21 cellular contexts compared by ENCODE assay signal in genomic region chr4:151912626-151913025, GRCh38.
"Had no signal": no experiment of that assay in that cellular context is flagged by ENCODE, and none has a peak within 500 bp of the region (broad histone marks: within the 10 kb centered on the region; RNA-seq: fewer than 3 reads in every experiment).

No MANE protein-coding gene starts in this region.

- H3K4me1 Mint-ChIP-seq: activated B cell treated with CpG ODN at 0.5 μM for 24 hours; stimulated activated effector memory CD8-positive, alpha-beta T cell treated with anti-CD3 and anti-CD28 coated beads, Interleukin-12 subunit alpha, Interleukin-12 subunit beta, amount 100 ng/mL, for 72 hours had no signal

- H3K27me3 Mint-ChIP-seq: activated B cell treated with CpG ODN at 0.5 μM for 24 hours; activated CD8-positive, alpha-beta T cell treated with anti-CD3 and anti-CD28 coated beads for 36 hours; activated naive CD8-positive, alpha-beta T cell treated with anti-CD3 and anti-CD28 coated beads, Interleukin-2, amount 50 U/mL, for 24 hours had no signal

- H3K27ac Mint-ChIP-seq: activated B cell treated with CpG ODN at 0.5 μM for 24 hours; activated CD8-positive, alpha-beta T cell treated with anti-CD3 and anti-CD28 coated beads for 36 hours; activated naive CD4-positive, alpha-beta T cell treated with anti-CD3 and anti-CD28 coated beads for 36 hours; activated naive CD8-positive, alpha-beta T cell treated with anti-CD3 and anti-CD28 coated beads, Interleukin-2, amount 50 U/mL, for 24 hours; activated T-helper 2 cell treated with anti-CD3 and anti-CD28 coated beads, Interferon-gamma antibody, Interleukin-2, Interleukin-4, amounts not matched to agents 10 μg/mL and 5 μg/mL and 100 μg/mL, durations not matched to agents 14 hours and 24 hours and 36 hours; brain; effector memory CD8-positive, alpha-beta T cell; mesothelial cell of epicardium; natural killer cell treated with Interleukin-12 subunit alpha and Interleukin-12 subunit beta and Interleukin-15 and Interleukin-18, amount 100 ng/mL, for 72 hours; stimulated activated effector memory CD8-positive, alpha-beta T cell treated with anti-CD3 and anti-CD28 coated beads, Interleukin-12 subunit alpha, Interleukin-12 subunit beta, amount 100 ng/mL, for 72 hours; T-helper 2 cell treated with Interferon-gamma antibody and Interleukin-4, amounts not matched to agents 5 μg/mL and 100 μg/mL, for 36 hours had no signal

- H3K27ac ChIP-seq: lower lobe of right lung, sigmoid colon, testis had no signal

- H3K36me3 ChIP-seq: lower lobe of right lung, sigmoid colon had no signal

- ATAC-seq: activated CD8-positive, alpha-beta T cell treated with anti-CD3 and anti-CD28 coated beads for 36 hours; activated naive CD8-positive, alpha-beta T cell treated with anti-CD3 and anti-CD28 coated beads, Interleukin-2, amount 50 U/mL, for 24 hours; effector memory CD8-positive, alpha-beta T cell; lower lobe of right lung had no signal

- H3K4me3 Mint-ChIP-seq: activated B cell treated with CpG ODN at 0.5 μM for 24 hours; activated CD8-positive, alpha-beta T cell treated with anti-CD3 and anti-CD28 coated beads for 36 hours; activated naive CD4-positive, alpha-beta T cell treated with anti-CD3 and anti-CD28 coated beads for 36 hours; activated naive CD8-positive, alpha-beta T cell treated with anti-CD3 and anti-CD28 coated beads, Interleukin-2, amount 50 U/mL, for 24 hours; brain; effector memory CD8-positive, alpha-beta T cell; mesothelial cell of epicardium; natural killer cell treated with Interleukin-12 subunit alpha and Interleukin-12 subunit beta and Interleukin-15 and Interleukin-18, amount 100 ng/mL, for 72 hours; stimulated activated effector memory CD8-positive, alpha-beta T cell treated with anti-CD3 and anti-CD28 coated beads, Interleukin-12 subunit alpha, Interleukin-12 subunit beta, amount 100 ng/mL, for 72 hours; T-helper 2 cell treated with Interferon-gamma antibody and Interleukin-4, amounts not matched to agents 5 μg/mL and 100 μg/mL, for 36 hours had no signal

- H3K4me3 ChIP-seq: lower lobe of right lung, sigmoid colon, testis had no signal

- H3K36me3 Mint-ChIP-seq: brain; natural killer cell treated with Interleukin-12 subunit alpha and Interleukin-12 subunit beta and Interleukin-15 and Interleukin-18, amount 100 ng/mL, for 72 hours; stimulated activated effector memory CD8-positive, alpha-beta T cell treated with anti-CD3 and anti-CD28 coated beads, Interleukin-12 subunit alpha, Interleukin-12 subunit beta, amount 100 ng/mL, for 72 hours had no signal

- H3K9me3 Mint-ChIP-seq: activated B cell treated with CpG ODN at 0.5 μM for 24 hours; activated T-helper 2 cell treated with anti-CD3 and anti-CD28 coated beads, Interferon-gamma antibody, Interleukin-2, Interleukin-4, amounts not matched to agents 10 μg/mL and 5 μg/mL and 100 μg/mL, durations not matched to agents 14 hours and 24 hours and 36 hours; effector memory CD8-positive, alpha-beta T cell; natural killer cell treated with Interleukin-12 subunit alpha and Interleukin-12 subunit beta and Interleukin-15 and Interleukin-18, amount 100 ng/mL, for 72 hours; stimulated activated effector memory CD8-positive, alpha-beta T cell treated with anti-CD3 and anti-CD28 coated beads, Interleukin-12 subunit alpha, Interleukin-12 subunit beta, amount 100 ng/mL, for 72 hours; T-helper 2 cell treated with Interferon-gamma antibody and Interleukin-4, amounts not matched to agents 5 μg/mL and 100 μg/mL, for 36 hours had no signal

- H3K4me1 ChIP-seq: lower lobe of right lung, testis had no signal

- DNase-seq: activated B cell treated with CpG ODN at 0.5 μM for 24 hours; activated CD4-positive, alpha-beta T cell treated with anti-CD3 and anti-CD28 coated beads for 4 hours; activated CD8-positive, alpha-beta T cell treated with anti-CD3 and anti-CD28 coated beads for 36 hours; activated naive CD4-positive, alpha-beta T cell treated with anti-CD3 and anti-CD28 coated beads for 36 hours; activated naive CD8-positive, alpha-beta T cell treated with anti-CD3 and anti-CD28 coated beads, Interleukin-2, amount 50 U/mL, for 24 hours; activated T-cell treated with anti-CD3 and anti-CD28 coated beads, Interleukin-2, amount 50 U/mL, for 1 hour; anterior cingulate cortex; caudate nucleus; effector memory CD8-positive, alpha-beta T cell; foreskin fibroblast; lower lobe of right lung; nucleus accumbens; sigmoid colon; stimulated activated CD4-positive, alpha-beta T cell treated with anti-CD3 and anti-CD28 coated beads, Interleukin-4, amount 100 ng/mL, for 24 hours; testis had no signal

- H3K27me3 ChIP-seq: sigmoid colon, testis had no signal

- H3K9me3 ChIP-seq: lower lobe of right lung, sigmoid colon, testis had no signal
